ENCODE assay signal across 8 cellular contexts in the genomic region with DNA sequence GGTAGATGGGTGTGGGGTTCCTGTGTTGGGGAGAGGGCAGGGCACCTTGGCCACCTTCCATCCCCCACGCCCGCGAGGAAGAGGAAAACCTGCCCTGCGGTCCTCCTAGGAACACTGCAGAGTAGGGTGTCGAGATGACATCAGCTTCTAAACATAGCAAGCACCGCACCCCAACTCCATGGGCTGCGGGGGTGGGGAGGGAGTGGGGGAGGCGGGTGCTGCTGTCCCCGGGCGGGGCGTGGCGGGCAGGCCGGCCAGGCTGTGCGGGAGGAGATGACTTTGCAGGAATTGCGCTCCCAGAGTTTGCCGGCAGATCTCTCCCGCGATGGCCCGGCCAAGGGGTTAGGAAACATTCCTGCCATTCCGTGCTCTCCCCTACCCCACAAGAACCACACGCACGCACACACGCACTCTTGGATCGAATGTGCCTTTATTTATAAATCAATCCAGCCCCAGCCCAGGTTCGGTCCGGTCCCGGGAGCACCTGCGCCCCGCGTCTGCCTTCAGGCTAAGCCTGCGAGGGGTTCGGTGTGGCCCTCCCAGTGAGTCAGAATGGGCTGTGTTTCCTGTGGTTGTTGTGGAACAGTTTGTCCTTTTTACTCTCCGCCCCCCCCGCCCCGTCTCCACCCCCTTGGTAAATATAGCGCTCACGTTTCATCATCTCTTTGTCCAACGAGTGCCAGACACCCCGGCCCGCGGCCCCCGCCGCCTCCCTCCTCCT. TPM values are rescaled to one million over a fixed set of nuclear protein-coding genes. Genes with fewer than 3 reads are reported as not detected.
A peak's percentile ranks its signal among the peaks of the same experiment; 100 is the strongest.
DNase-seq lines count a peak whose midpoint lies in the region; ATAC-seq and TF ChIP-seq lines count a peak whose summit lies in the region.

No MANE protein-coding gene starts in this region.

- WGBS in adrenal gland, 4 donors = 1 to 2% (median 1%) methylated on average over 26 to 43 of the region's 43 CpGs
- WGBS in heart right ventricle, 2 donors = 0 to 1% methylated on average over 38 to 43 of the region's 43 CpGs
- WGBS in upper lobe of left lung, 2 donors = 0 to 2% methylated on average over 24 to 41 of the region's 43 CpGs

- intact Hi-C loops in adrenal gland (cut with DNase I) (loop anchor here in 1 of 2 donors (5.0 to 10.0 kb wide), 2 partner anchors 63 to 185 kb away; no protein-coding TSS in a partner anchor), heart right ventricle (cut with DNase I) (loop anchor here (1.0 to 10.0 kb wide), 18 partner anchors 7 to 1945 kb away; partner anchors contain the start of genes SMC5 (in 1 of the 10) and ZFAND5 (in 1 of the 10)), posterior vena cava (cut with DNase I) (loop anchor here (1.0 to 10.0 kb wide), 5 partner anchors 61 to 185 kb away; no protein-coding TSS in a partner anchor)

- TF ChIP-seq CTCF in GM12865 (IDR thresholded peaks at IDR 0.05; ENCODE audit: insufficient read depth, low read depth, low read length, missing control alignments) = no peak
- no peak for TF ChIP-seq CTCF in SU-DHL-6 (IDR thresholded peaks at IDR 0.05; ENCODE audit: insufficient read depth, low read length, poor library complexity, severe bottlenecking)
- TF ChIP-seq CTCF in adrenal gland (IDR thresholded peaks at IDR 0.05) = peak in 3 of 6 experiments; percentile 1 to 38 (median 16)
- peak in 2 of 9 donors; percentile 34 to 36 for TF ChIP-seq CTCF in heart right ventricle (IDR thresholded peaks at IDR 0.05)
- peak in 3 of 6 experiments; percentile 15 to 32 (median 30) for TF ChIP-seq CTCF in upper lobe of left lung (IDR thresholded peaks at IDR 0.05)

- H3K4me3 ChIP-seq in GM12865 (ENCODE audit: low read depth, low read length) (peak overlapping the region; percentile 59), SU-DHL-6 (ENCODE audit: insufficient read depth, low read length, poor library complexity, severe bottlenecking) (peak overlapping the region; percentile 82), adrenal gland (peak overlapping the region in 3 of 4 donors; percentile 18 to 71 (median 70)), heart right ventricle (peak overlapping the region in 9 of 10 donors; percentile 45 to 71 (median 64)), upper lobe of left lung (peak overlapping the region in 3 of 4 donors; percentile 36 to 55 (median 44))

- peak overlapping the region; percentile 68 for H3K9ac ChIP-seq in SU-DHL-6 (ENCODE audit: low read length)

- H3K4me1 ChIP-seq in adrenal gland (replicated peaks in 1 of 2) = peaks cover 37 to 58% of the 10 kb centered on the region in 2 donors
- peaks cover 22 to 74% (median 60%) of the 10 kb centered on the region in 9 donors for H3K4me1 ChIP-seq in heart right ventricle
- peaks cover 47 to 53% (median 52%) of the 10 kb centered on the region in 4 donors for H3K4me1 ChIP-seq in upper lobe of left lung

- H3K27ac ChIP-seq in SU-DHL-6 (ENCODE audit: low read depth, low read length) (peak overlapping the region; percentile 61), adrenal gland (peak overlapping the region; percentile 99 to 100 (median 100)), heart right ventricle (peak overlapping the region; percentile 95 to 100 (median 100)), upper lobe of left lung (peak overlapping the region; percentile 99 to 100 (median 100))

- H3K27me3 ChIP-seq in SU-DHL-6 (ENCODE audit: low read length) = no peaks in the 10 kb centered on the region
- H3K27me3 ChIP-seq in adrenal gland = no peaks in the 10 kb centered on the region
- H3K27me3 ChIP-seq in heart right ventricle = no peaks in the 10 kb centered on the region
- H3K27me3 ChIP-seq in upper lobe of left lung = no peaks in the 10 kb centered on the region

- H3K36me3 ChIP-seq in SU-DHL-6 (ENCODE audit: low read length) (no peaks in the 10 kb centered on the region), adrenal gland (replicated peaks in 1 of 2) (no peaks in the 10 kb centered on the region), heart right ventricle (no peaks in the 10 kb centered on the region), upper lobe of left lung (no peaks in the 10 kb centered on the region)

- no peaks in the 10 kb centered on the region for H4K20me1 ChIP-seq in SU-DHL-6 (ENCODE audit: low read depth, low read length)

- H2AFZ ChIP-seq in SU-DHL-6 (ENCODE audit: low read depth, low read length, severe bottlenecking) = peak overlapping the region; percentile 91

- peak overlapping the region; percentile 87 for H3K4me2 ChIP-seq in SU-DHL-6 (ENCODE audit: low read depth, low read length, poor library complexity, severe bottlenecking)

- DNase-seq in GM12865 (ENCODE audit: low read depth) (peak; percentile 77), NCI-H1417 treated with DMSO at 0.1 percent for 48 hours (lab: John Stamatoyannopoulos, UW) (peak; percentile 87), adrenal gland (peak; percentile 95 to 99 (median 98)), heart right ventricle (peak; percentile 96 to 97), posterior vena cava (ENCODE audit: low spot score) (peak; percentile 99), upper lobe of left lung (peak; percentile 95 to 96)

- H3K9me2 ChIP-seq in SU-DHL-6 (replicated peaks; ENCODE audit: insufficient read depth, low read length) = no peaks in the 10 kb centered on the region

- TF ChIP-seq POLR2A in adrenal gland (IDR thresholded peaks at IDR 0.05) (peak; percentile 92 to 98), upper lobe of left lung (IDR thresholded peaks at IDR 0.05) (peak; percentile 48 to 97 (median 83))

- peaks cover 25% of the 10 kb centered on the region for H3F3A ChIP-seq in SU-DHL-6 (ENCODE audit: insufficient read depth)

- H3K79me2 ChIP-seq in SU-DHL-6 (ENCODE audit: insufficient read depth, low read length) = no peaks in the 10 kb centered on the region

- ATAC-seq in HG02763 (IDR thresholded peaks at IDR 0.05; ENCODE audit: unreplicated experiment) = peak; percentile 34
- ATAC-seq in heart right ventricle = peak; percentile 68 to 86 (median 74)
- peak; percentile 79 to 90 for ATAC-seq in upper lobe of left lung (ENCODE audit: low FRiP score in 2 of 2)

- H3K9me3 ChIP-seq in SU-DHL-6 (ENCODE audit: insufficient read depth, low read length) = no peaks in the 10 kb centered on the region
- H3K9me3 ChIP-seq in adrenal gland (replicated peaks in 1 of 3) = no peaks in the 10 kb centered on the region
- H3K9me3 ChIP-seq in heart right ventricle = no peaks in the 10 kb centered on the region
- H3K9me3 ChIP-seq in upper lobe of left lung = no peaks in the 10 kb centered on the region

- TF ChIP-seq EP300 in upper lobe of left lung (IDR thresholded peaks at IDR 0.05) = peak in 3 of 4 donors; percentile 73 to 98 (median 98)

RNA-seq across cellular contexts. Expression of gene KLF9, which starts 5.2 kb away (rescaled TPM):
- total RNA-seq in adrenal gland (10 to 100 TPM; 34.3 to 80.7 (median 45.3) TPM), heart right ventricle (10 to 100 TPM; 27.3 to 67.4 (median 41.1) TPM), posterior vena cava (100 to 1,000 TPM in 1 of 2 donors, 10 to 100 TPM in 1; 87.1 to 104 TPM), upper lobe of left lung (100 to 1,000 TPM in 2 of 6 donors, 10 to 100 TPM in 4; 51.8 to 135 (median 83.5) TPM)
- polyA plus RNA-seq in adrenal gland (10 to 100 TPM; 16.8 to 34.1 (median 17.1) TPM), heart right ventricle (10 to 100 TPM; 27.7 to 31.9 TPM)

Comparison
In these comparisons a context has a peak if more than half of its experiments do, and no peak if none do; other contexts are left out.
1. Peak in every context shown above with its lines: DNase-seq, ATAC-seq, H3K4me3 ChIP-seq and H3K27ac ChIP-seq.
2. ATAC-seq: peak in every context shown above with its lines; median percentile 84 in upper lobe of left lung; 74 in heart right ventricle; 34 in HG02763.